2 cellular contexts compared by ENCODE assay signal in the genomic region with DNA sequence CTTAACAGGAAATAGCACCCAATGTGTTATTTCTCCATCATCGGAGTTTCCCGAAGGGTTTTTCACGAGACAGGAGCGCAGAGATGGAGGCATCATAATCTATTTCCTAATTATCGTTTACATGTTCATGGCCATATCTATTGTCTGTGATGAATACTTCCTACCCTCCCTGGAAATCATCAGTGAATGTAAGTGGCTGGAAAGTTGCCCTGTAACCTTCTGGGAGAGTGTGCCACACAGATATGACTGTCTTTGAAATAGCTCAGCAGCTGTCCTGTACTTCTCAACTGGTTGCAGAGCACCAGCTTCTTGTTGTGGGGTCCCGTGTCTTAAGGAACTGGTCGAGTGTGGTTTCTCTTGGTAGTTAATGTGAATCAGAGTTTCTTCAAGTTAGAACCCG.
TF ChIP-seq lines count a peak whose summit lies in the region.

No MANE protein-coding gene starts in this region.

TF ChIP-seq in SK-N-SH, 30 proteins besides CTCF, POLR2A, EP300 and RAD21 (continued from another document):
- TF ChIP-seq, protein P1, sequence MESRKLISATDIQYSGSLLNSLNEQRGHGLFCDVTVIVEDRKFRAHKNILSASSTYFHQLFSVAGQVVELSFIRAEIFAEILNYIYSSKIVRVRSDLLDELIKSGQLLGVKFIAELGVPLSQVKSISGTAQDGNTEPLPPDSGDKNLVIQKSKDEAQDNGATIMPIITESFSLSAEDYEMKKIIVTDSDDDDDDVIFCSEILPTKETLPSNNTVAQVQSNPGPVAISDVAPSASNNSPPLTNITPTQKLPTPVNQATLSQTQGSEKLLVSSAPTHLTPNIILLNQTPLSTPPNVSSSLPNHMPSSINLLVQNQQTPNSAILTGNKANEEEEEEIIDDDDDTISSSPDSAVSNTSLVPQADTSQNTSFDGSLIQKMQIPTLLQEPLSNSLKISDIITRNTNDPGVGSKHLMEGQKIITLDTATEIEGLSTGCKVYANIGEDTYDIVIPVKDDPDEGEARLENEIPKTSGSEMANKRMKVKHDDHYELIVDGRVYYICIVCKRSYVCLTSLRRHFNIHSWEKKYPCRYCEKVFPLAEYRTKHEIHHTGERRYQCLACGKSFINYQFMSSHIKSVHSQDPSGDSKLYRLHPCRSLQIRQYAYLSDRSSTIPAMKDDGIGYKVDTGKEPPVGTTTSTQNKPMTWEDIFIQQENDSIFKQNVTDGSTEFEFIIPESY (IDR thresholded peaks at IDR 0.05; ENCODE audit: borderline replicate concordance, low read depth), result no peak
- TF ChIP-seq GABPA (IDR thresholded peaks at IDR 0.05; ENCODE audit: low read depth) (no peak), TAF1 (IDR thresholded peaks at IDR 0.05; ENCODE audit: borderline replicate concordance, low read depth, low read length) (no peak), ELF1 (IDR thresholded peaks at IDR 0.05) (no peak), SIN3A (IDR thresholded peaks at IDR 0.05; ENCODE audit: borderline replicate concordance, low read depth, low read length) (no peak), RFX5 (IDR thresholded peaks at IDR 0.05; ENCODE audit: low read length) (no peak), YY1 (IDR thresholded peaks at IDR 0.05; ENCODE audit: low read depth) (no peak), FOXM1 (IDR thresholded peaks at IDR 0.05; ENCODE audit: low read depth) (no peak), RXRA (IDR thresholded peaks at IDR 0.05; ENCODE audit: borderline replicate concordance, low read depth) (no peak), TCF12 (IDR thresholded peaks at IDR 0.05) (no peak), NRF1 (IDR thresholded peaks at IDR 0.05; ENCODE audit: low read depth, low read length) (no peak), MEF2A (IDR thresholded peaks at IDR 0.05; ENCODE audit: borderline replicate concordance, low read depth) (no peak)
- TF ChIP-seq, protein P2, sequence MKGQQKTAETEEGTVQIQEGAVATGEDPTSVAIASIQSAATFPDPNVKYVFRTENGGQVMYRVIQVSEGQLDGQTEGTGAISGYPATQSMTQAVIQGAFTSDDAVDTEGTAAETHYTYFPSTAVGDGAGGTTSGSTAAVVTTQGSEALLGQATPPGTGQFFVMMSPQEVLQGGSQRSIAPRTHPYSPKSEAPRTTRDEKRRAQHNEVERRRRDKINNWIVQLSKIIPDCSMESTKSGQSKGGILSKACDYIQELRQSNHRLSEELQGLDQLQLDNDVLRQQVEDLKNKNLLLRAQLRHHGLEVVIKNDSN (IDR thresholded peaks at IDR 0.05; ENCODE audit: borderline replicate concordance, low read depth), result no peak
- TF ChIP-seq, protein P3, sequence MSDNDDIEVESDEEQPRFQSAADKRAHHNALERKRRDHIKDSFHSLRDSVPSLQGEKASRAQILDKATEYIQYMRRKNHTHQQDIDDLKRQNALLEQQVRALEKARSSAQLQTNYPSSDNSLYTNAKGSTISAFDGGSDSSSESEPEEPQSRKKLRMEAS (IDR thresholded peaks at IDR 0.05; ENCODE audit: low read depth), result no peak
- TF ChIP-seq, protein P4, sequence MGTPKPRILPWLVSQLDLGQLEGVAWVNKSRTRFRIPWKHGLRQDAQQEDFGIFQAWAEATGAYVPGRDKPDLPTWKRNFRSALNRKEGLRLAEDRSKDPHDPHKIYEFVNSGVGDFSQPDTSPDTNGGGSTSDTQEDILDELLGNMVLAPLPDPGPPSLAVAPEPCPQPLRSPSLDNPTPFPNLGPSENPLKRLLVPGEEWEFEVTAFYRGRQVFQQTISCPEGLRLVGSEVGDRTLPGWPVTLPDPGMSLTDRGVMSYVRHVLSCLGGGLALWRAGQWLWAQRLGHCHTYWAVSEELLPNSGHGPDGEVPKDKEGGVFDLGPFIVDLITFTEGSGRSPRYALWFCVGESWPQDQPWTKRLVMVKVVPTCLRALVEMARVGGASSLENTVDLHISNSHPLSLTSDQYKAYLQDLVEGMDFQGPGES (IDR thresholded peaks at IDR 0.05; ENCODE audit: low read depth, low read length), result no peak
- TF ChIP-seq, protein P5, sequence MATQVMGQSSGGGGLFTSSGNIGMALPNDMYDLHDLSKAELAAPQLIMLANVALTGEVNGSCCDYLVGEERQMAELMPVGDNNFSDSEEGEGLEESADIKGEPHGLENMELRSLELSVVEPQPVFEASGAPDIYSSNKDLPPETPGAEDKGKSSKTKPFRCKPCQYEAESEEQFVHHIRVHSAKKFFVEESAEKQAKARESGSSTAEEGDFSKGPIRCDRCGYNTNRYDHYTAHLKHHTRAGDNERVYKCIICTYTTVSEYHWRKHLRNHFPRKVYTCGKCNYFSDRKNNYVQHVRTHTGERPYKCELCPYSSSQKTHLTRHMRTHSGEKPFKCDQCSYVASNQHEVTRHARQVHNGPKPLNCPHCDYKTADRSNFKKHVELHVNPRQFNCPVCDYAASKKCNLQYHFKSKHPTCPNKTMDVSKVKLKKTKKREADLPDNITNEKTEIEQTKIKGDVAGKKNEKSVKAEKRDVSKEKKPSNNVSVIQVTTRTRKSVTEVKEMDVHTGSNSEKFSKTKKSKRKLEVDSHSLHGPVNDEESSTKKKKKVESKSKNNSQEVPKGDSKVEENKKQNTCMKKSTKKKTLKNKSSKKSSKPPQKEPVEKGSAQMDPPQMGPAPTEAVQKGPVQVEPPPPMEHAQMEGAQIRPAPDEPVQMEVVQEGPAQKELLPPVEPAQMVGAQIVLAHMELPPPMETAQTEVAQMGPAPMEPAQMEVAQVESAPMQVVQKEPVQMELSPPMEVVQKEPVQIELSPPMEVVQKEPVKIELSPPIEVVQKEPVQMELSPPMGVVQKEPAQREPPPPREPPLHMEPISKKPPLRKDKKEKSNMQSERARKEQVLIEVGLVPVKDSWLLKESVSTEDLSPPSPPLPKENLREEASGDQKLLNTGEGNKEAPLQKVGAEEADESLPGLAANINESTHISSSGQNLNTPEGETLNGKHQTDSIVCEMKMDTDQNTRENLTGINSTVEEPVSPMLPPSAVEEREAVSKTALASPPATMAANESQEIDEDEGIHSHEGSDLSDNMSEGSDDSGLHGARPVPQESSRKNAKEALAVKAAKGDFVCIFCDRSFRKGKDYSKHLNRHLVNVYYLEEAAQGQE (IDR thresholded peaks at IDR 0.05; ENCODE audit: low read depth, low read length), result no peak

TF ChIP-seq in SK-N-SH treated with all-trans-retinoic acid at 6 μM for 48 hours, 23 proteins besides CTCF, POLR2A, EP300 and RAD21 (continued from another document):
- TF ChIP-seq, protein P6, sequence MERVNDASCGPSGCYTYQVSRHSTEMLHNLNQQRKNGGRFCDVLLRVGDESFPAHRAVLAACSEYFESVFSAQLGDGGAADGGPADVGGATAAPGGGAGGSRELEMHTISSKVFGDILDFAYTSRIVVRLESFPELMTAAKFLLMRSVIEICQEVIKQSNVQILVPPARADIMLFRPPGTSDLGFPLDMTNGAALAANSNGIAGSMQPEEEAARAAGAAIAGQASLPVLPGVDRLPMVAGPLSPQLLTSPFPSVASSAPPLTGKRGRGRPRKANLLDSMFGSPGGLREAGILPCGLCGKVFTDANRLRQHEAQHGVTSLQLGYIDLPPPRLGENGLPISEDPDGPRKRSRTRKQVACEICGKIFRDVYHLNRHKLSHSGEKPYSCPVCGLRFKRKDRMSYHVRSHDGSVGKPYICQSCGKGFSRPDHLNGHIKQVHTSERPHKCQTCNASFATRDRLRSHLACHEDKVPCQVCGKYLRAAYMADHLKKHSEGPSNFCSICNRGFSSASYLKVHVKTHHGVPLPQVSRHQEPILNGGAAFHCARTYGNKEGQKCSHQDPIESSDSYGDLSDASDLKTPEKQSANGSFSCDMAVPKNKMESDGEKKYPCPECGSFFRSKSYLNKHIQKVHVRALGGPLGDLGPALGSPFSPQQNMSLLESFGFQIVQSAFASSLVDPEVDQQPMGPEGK (CRISPR knock-in tag; IDR thresholded peaks at IDR 0.05; ENCODE audit: borderline replicate concordance), result no peak
- no peak for TF ChIP-seq GLIS3 (CRISPR knock-in tag; IDR thresholded peaks at IDR 0.05)
